ENCODE assay signal across 8 cellular contexts in genomic region chr10:60572511-60573194, GRCh38.
DNase-seq lines count a peak whose midpoint lies in the region; ATAC-seq and TF ChIP-seq lines count a peak whose summit lies in the region.

No MANE protein-coding gene starts in this region.

- intact Hi-C loops in Right ventricle myocardium superior (cut with DNase I) (no loop called here), uterus (cut with DNase I; ENCODE audit: low total_unique reads) (no loop called here)

- DNase-seq in NCI-H1694 (lab: John Stamatoyannopoulos, UW): peak; percentile 37
- peak; percentile 33 for DNase-seq in activated naive CD4-positive, alpha-beta T cell treated with anti-CD3 and anti-CD28 coated beads, Interleukin-2, amount 50 U/mL, for 16 hours
- DNase-seq in Right ventricle myocardium superior: no peak
- peak; percentile 60 for DNase-seq in occipital lobe (lab: John Stamatoyannopoulos, UW)
- DNase-seq in uterus: no peak
- no peak for DNase-seq in KBM-7

- H3K9me3 ChIP-seq in uterus: no peaks in the 10 kb centered on the region

- peak overlapping the region in 1 of 2 donors; percentile 20 for H3K4me3 ChIP-seq in uterus

- no peaks in the 10 kb centered on the region for H3K27me3 ChIP-seq in uterus

- H3K36me3 ChIP-seq in uterus: no peaks in the 10 kb centered on the region

- ATAC-seq in GM19438 (IDR thresholded peaks at IDR 0.05; ENCODE audit: low read depth, unreplicated experiment) (peak; percentile 64), Right ventricle myocardium superior (ENCODE audit: poor library complexity) (peak; percentile 85), HG02852 (IDR thresholded peaks at IDR 0.05; ENCODE audit: unreplicated experiment) (no peak)

- no peak overlapping the region for H3K27ac ChIP-seq in uterus

- no peak for TF ChIP-seq POLR2A in uterus (IDR thresholded peaks at IDR 0.05)

- no peak for TF ChIP-seq CTCF in uterus (IDR thresholded peaks at IDR 0.05)

- in situ Hi-C loops in KBM-7 (cut with MboI; ENCODE audit: low pct_unique_long_range_greater_than_20kb, low sequenced_read_pairs): no loop called here

- H3K4me1 ChIP-seq in uterus: no peaks in the 10 kb centered on the region

Comparison
In these comparisons a context has a peak if more than half of its experiments do, and no peak if none do; other contexts are left out.
1. DNase-seq: peak in NCI-H1694 (single experiment), activated naive CD4-positive, alpha-beta T cell treated with anti-CD3 and anti-CD28 coated beads, Interleukin-2, amount 50 U/mL, for 16 hours (single experiment) and occipital lobe (single experiment); none in Right ventricle myocardium superior (single experiment), uterus (0 of 2) and KBM-7 (single experiment).